ENCODE assay signal across 8 cellular contexts in genomic region chr13:27861165-27861564, GRCh38. TPM values are rescaled to one million over a fixed set of nuclear protein-coding genes. Genes with fewer than 3 reads are reported as not detected.
"Had no signal": no experiment of that assay in that cellular context is flagged by ENCODE, and none has a peak within 500 bp of the region (broad histone marks: within the 10 kb centered on the region; RNA-seq: fewer than 3 reads in every experiment).

No MANE protein-coding gene starts in this region.

- H3K4me3 ChIP-seq: GM23248, K562 had no signal

- H3K27ac ChIP-seq: GM23248 had no signal

- FAIRE-seq: HTR-8/SVneo, K562 had no signal

- H2AFZ ChIP-seq: GM23248 had no signal

- ATAC-seq: K562 had no signal

- DNase-seq: GM23248, H7, HCEC 1CT, IMR-90, KG1 had no signal

- H3K9ac ChIP-seq: GM23248 had no signal

RNA-seq across cellular contexts. Expression of gene PDX1, which starts 58.6 kb away (rescaled TPM):
- total RNA-seq: GM23248, H4, H7, IMR-90, K562 had no signal
- polyA plus RNA-seq: GM23248, IMR-90, K562 had no signal
